ENCODE assay signal across 1 cellular context in the genomic region with DNA sequence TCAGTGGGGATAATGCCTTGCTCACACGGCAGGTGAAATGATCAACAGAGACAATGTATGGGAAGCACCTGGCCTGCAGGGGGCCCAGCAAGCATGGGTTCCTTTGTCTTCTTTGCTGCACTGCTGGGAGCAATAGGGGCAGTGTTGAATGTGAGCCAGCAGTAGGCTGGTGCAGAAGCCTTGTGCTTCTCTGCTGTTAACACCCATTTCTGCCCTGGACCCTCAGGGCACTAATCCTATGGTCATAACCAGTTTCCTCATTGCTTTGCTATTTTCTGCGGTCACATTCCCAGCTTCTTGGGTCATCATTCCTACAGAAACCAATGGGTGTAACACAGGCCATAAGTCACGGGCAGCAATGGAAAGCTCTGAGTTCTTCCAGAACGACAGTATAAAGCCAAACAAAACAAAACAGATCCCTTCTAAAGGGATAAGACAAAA.
A peak's percentile ranks its signal among the peaks of the same experiment; 100 is the strongest.
TF ChIP-seq lines count a peak whose summit lies in the region.

No MANE protein-coding gene starts in this region.

TF ChIP-seq in SK-N-SH treated with all-trans-retinoic acid at 6 μM for 48 hours, 23 proteins besides CTCF, POLR2A, EP300 and RAD21 (continued from another document):
- TF ChIP-seq TSHZ2 (CRISPR knock-in tag; IDR thresholded peaks at IDR 0.05): peak; percentile 32; the same call in 1 of the 2 replicates
